1 cellular context compared by ENCODE assay signal in the genomic region with DNA sequence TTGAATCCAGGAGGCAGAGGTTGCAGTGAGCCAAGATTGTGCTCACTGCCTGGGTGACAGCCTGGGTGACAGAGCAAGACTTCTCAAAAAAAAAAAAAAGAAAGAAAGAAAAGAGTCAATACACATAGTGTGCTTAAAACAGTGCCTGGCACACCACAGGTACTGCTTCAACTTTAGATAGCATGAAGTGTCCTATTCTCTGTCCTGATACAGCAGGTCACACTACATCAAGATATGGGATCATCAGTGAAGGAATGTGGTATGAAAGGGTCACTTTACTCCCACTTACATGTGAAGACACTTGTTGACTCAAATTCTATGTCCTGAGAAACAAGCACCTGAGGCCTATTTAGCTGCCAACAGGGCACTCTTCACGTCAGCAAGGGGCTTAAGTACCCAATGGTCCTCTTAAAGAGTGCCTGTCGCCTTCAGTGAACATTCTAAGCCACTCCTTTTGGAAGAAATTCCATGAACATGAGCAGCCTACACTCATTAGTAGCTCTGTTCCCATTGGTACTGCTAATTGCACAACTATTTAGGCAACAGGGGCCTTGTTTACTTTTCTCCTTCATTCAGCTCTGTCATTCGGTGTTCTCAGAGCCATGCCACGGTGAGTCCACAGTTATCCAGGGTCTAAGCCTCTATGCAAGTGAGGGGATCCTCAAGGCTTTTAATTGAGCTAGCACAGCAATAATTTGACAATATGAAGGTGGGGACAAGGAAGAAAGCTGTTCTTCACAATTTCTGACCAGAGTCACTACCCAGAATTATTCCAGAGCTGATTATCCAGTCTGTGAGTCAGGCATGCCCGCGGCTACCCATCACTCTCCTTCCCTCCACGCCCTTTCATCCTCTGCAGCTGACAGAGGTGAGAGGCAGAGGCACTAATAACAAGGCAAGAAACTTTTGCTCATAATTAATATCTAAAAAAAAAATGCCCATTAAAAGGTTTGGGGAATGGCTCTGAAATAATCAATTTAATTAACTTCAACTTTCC.
TF ChIP-seq lines count a peak whose summit lies in the region.

No MANE protein-coding gene starts in this region.

TF ChIP-seq in SK-N-SH, 30 proteins besides CTCF, POLR2A, EP300 and RAD21:
- TF ChIP-seq, protein P1, sequence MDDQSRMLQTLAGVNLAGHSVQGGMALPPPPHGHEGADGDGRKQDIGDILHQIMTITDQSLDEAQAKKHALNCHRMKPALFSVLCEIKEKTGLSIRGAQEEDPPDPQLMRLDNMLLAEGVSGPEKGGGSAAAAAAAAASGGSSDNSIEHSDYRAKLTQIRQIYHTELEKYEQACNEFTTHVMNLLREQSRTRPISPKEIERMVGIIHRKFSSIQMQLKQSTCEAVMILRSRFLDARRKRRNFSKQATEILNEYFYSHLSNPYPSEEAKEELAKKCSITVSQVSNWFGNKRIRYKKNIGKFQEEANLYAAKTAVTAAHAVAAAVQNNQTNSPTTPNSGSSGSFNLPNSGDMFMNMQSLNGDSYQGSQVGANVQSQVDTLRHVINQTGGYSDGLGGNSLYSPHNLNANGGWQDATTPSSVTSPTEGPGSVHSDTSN (IDR thresholded peaks at IDR 0.05) = no peak
- no peak for TF ChIP-seq USF2 (IDR thresholded peaks at IDR 0.05; ENCODE audit: borderline replicate concordance, low read depth, low read length)
- no peak for TF ChIP-seq MXI1 (IDR thresholded peaks at IDR 0.05; ENCODE audit: low read depth, low read length)
- no peak for TF ChIP-seq ELF1 (IDR thresholded peaks at IDR 0.05)
- no peak for TF ChIP-seq RXRA (IDR thresholded peaks at IDR 0.05; ENCODE audit: borderline replicate concordance, low read depth)
- TF ChIP-seq ZBTB33 (IDR thresholded peaks at IDR 0.05; ENCODE audit: borderline replicate concordance, low read depth) = no peak
- no peak for TF ChIP-seq NFIC (IDR thresholded peaks at IDR 0.05; ENCODE audit: borderline replicate concordance)
- no peak for TF ChIP-seq POLR2AphosphoS5 (IDR thresholded peaks at IDR 0.05; ENCODE audit: low read depth, low read length)
- TF ChIP-seq RFX5 (IDR thresholded peaks at IDR 0.05; ENCODE audit: low read length) = no peak
TF ChIP-seq in SK-N-SH: peak in this region for 0.
